Comparison of ENCODE assay signal across 9 cellular contexts in genomic region chr1:30757196-30757949, GRCh38. TPM values are rescaled to one million over a fixed set of nuclear protein-coding genes. Genes with fewer than 3 reads are reported as not detected.
DNase-seq lines count a peak whose midpoint lies in the region; ATAC-seq, FAIRE-seq and TF ChIP-seq lines count a peak whose summit lies in the region.
"Had no signal": no experiment of that assay in that cellular context is flagged by ENCODE, and none has a peak within 500 bp of the region (broad histone marks: within the 10 kb centered on the region; RNA-seq: fewer than 3 reads in every experiment).

A gene with protein sequence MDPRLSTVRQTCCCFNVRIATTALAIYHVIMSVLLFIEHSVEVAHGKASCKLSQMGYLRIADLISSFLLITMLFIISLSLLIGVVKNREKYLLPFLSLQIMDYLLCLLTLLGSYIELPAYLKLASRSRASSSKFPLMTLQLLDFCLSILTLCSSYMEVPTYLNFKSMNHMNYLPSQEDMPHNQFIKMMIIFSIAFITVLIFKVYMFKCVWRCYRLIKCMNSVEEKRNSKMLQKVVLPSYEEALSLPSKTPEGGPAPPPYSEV (minus strand): TSS chr1:30757774. CDS start chr1:30757745, 29 bp downstream.

- no peak within 1 kb of the TSS for H2AFZ ChIP-seq in HepG2 (ENCODE audit: low read length)

- CTCF ChIA-PET in HepG2 (lab: Yijun Ruan, JAX; ENCODE audit: low intra/inter-chr PET ratio, low total read pairs) = no interaction called here

- peak within 1 kb of the TSS; percentile 99 for H3K4me3 Mint-ChIP-seq in activated T-cell treated with anti-CD3 and anti-CD28 coated beads, Interleukin-2, amount 50 U/mL, for 4 hours
- no peak within 1 kb of the TSS for H3K4me3 Mint-ChIP-seq in progenitor cell of endocrine pancreas (ENCODE audit: low read depth)

- peaks cover 92% of the 10 kb centered on the region for H3K4me1 Mint-ChIP-seq in activated T-cell treated with anti-CD3 and anti-CD28 coated beads, Interleukin-2, amount 50 U/mL, for 4 hours (ENCODE audit: low read depth)
- H3K4me1 Mint-ChIP-seq in progenitor cell of endocrine pancreas (ENCODE audit: low read depth) = no peaks in the 10 kb centered on the region

- POLR2A ChIA-PET in HepG2 (lab: Yijun Ruan, JAX) = interaction anchor here (1.6 kb wide), 1 partner anchor 11 kb away, joined by 3 read pairs; no protein-coding TSS in a partner anchor

- H3K36me3 ChIP-seq in liver (ENCODE audit: control insufficient read depth in 4 of 4, insufficient read depth in 3 of 4, low read depth in 1 of 4, low read length in 3 of 4) (no peaks in the 10 kb centered on the region), HepG2 (replicated peaks in 1 of 2; ENCODE audit: control insufficient read depth in 1 of 2, insufficient read depth in 2 of 2, low read length in 2 of 2) (no peaks in the 10 kb centered on the region)
- H3K36me3 ChIP-seq: cardiac muscle cell had no signal

- H3K79me2 ChIP-seq in HepG2 (ENCODE audit: insufficient read depth, low read length) = no peaks in the 10 kb centered on the region

- peaks cover 10% of the 10 kb centered on the region for H3K36me3 Mint-ChIP-seq in activated T-cell treated with anti-CD3 and anti-CD28 coated beads, Interleukin-2, amount 50 U/mL, for 4 hours (ENCODE audit: insufficient read depth)
- no peaks in the 10 kb centered on the region for H3K36me3 Mint-ChIP-seq in progenitor cell of endocrine pancreas (ENCODE audit: insufficient read depth)

- no peaks in the 10 kb centered on the region for H3K27me3 ChIP-seq in liver (ENCODE audit: control insufficient read depth in 4 of 4, insufficient read depth in 4 of 4, low read length in 3 of 4)
- H3K27me3 ChIP-seq in HepG2 (ENCODE audit: control insufficient read depth in 1 of 2, insufficient read depth in 2 of 2, low read length in 2 of 2) = peaks cover 4 to 40% of the 10 kb centered on the region in 2 experiments; a peak in 3 of 5 replicates
- H3K27me3 ChIP-seq: cardiac muscle cell had no signal

- no peaks in the 10 kb centered on the region for H3K27me3 Mint-ChIP-seq in activated T-cell treated with anti-CD3 and anti-CD28 coated beads, Interleukin-2, amount 50 U/mL, for 4 hours (ENCODE audit: low read depth)
- peaks cover 12% of the 10 kb centered on the region for H3K27me3 Mint-ChIP-seq in progenitor cell of endocrine pancreas

- 59% methylated on average over 25 of the region's 25 CpGs for WGBS in liver
- WGBS in HepG2 (ENCODE audit: low lambda C conversion rate) = 68% methylated on average over 12 of the region's 25 CpGs

- peak within 1 kb of the TSS; percentile 14 to 45 (median 22) for H3K4me3 ChIP-seq in liver (ENCODE audit: low read depth in 1 of 3, low read length in 3 of 3)
- no peak within 1 kb of the TSS for H3K4me3 ChIP-seq in HepG2 (replicated peaks in 1 of 3; ENCODE audit: insufficient read depth in 1 of 3, low read depth in 2 of 3, low read length in 3 of 3)
- no peak within 1 kb of the TSS for H3K4me3 ChIP-seq in fibroblast of mammary gland (ENCODE audit: control insufficient read depth, low read depth, low read length)
- H3K4me3 ChIP-seq: cardiac muscle cell had no signal

- H3K9me3 Mint-ChIP-seq in activated T-cell treated with anti-CD3 and anti-CD28 coated beads, Interleukin-2, amount 50 U/mL, for 4 hours = no peaks in the 10 kb centered on the region
- no peaks in the 10 kb centered on the region for H3K9me3 Mint-ChIP-seq in progenitor cell of endocrine pancreas (ENCODE audit: low read depth)

- no peaks in the 10 kb centered on the region for H4K20me1 ChIP-seq in HepG2 (ENCODE audit: insufficient read depth, low read length)

- FAIRE-seq in HepG2 (lab: Jason Lieb, UNC) = no peak

- H3K9me3 ChIP-seq in liver (ENCODE audit: control insufficient read depth in 4 of 4, low read length in 3 of 4) = no peaks in the 10 kb centered on the region
- no peaks in the 10 kb centered on the region for H3K9me3 ChIP-seq in HepG2 (ENCODE audit: low read length)

- ATAC-seq in HepG2 = no peak
- ATAC-seq in activated T-cell treated with anti-CD3 and anti-CD28 coated beads, Interleukin-2, amount 50 U/mL, for 4 hours = peak; percentile 29 to 36
- no peak for ATAC-seq in GM21825 (IDR thresholded peaks at IDR 0.05; ENCODE audit: unreplicated experiment)

- no peak for TF ChIP-seq CTCF in liver (IDR thresholded peaks at IDR 0.05; ENCODE audit: low read depth, low read length, missing input control)
- no peak for TF ChIP-seq CTCF in HepG2 (CRISPR knock-in tag; IDR thresholded peaks at IDR 0.05)
- no peak for TF ChIP-seq CTCF in fibroblast of mammary gland (conservative IDR thresholded peaks at IDR 0.05; ENCODE audit: control insufficient read depth, insufficient read depth, low read depth, low read length)
- TF ChIP-seq CTCF in progenitor cell of endocrine pancreas (IDR thresholded peaks at IDR 0.05; ENCODE audit: unreplicated experiment) = no peak

- no peak for TF ChIP-seq POLR2A in HepG2 (IDR thresholded peaks at IDR 0.05; ENCODE audit: insufficient read depth in 1 of 2, low read depth in 2 of 2, low read length in 2 of 2)

- peak within 1 kb of the TSS; percentile 37 to 54 for H3K9ac ChIP-seq in liver (ENCODE audit: low read depth in 1 of 2, low read length in 2 of 2)
- H3K9ac ChIP-seq in HepG2 (ENCODE audit: insufficient read depth, low read depth, low read length) = no peak within 1 kb of the TSS

- in situ Hi-C loops in HepG2 (cut with HindIII; ENCODE audit: extremely low pct_ligation_motif_present, low pct_unique_long_range_greater_than_20kb) = no loop called here

- TF ChIP-seq EP300 in HepG2 (IDR thresholded peaks at IDR 0.05; ENCODE audit: low read depth in 2 of 2, low read length in 2 of 2) = no peak
- no peak for TF ChIP-seq EP300 in HepG2 (CRISPR knock-in tag; IDR thresholded peaks at IDR 0.05; ENCODE audit: borderline replicate concordance)

- intact Hi-C loops in HepG2 (cut with micrococcal nuclease; ENCODE audit: unreplicated experiment) = no loop called here

- no peak within 1 kb of the TSS for H3K4me2 ChIP-seq in HepG2 (ENCODE audit: low read depth, low read length)

- no TSS peak for BruUV-seq in HepG2 (replicated peaks; lab: Mats Ljungman, UMichigan)

- no peak for DNase-seq in HepG2 (ENCODE audit: low spot score)
- DNase-seq in activated T-cell treated with anti-CD3 and anti-CD28 coated beads, Interleukin-2, amount 50 U/mL, for 4 hours = peak; percentile 49
- DNase-seq in fibroblast of mammary gland (ENCODE audit: low read depth) = peak; percentile 68
- DNase-seq in progenitor cell of endocrine pancreas (ENCODE audit: low spot score, unreplicated experiment) = no peak
- no peak for DNase-seq in amniotic stem cell (lab: John Stamatoyannopoulos, UW)
- DNase-seq in H4 (ENCODE audit: low spot score) = no peak

- H3K4me1 ChIP-seq in liver (ENCODE audit: control insufficient read depth in 4 of 4, insufficient read depth in 4 of 4, low read length in 3 of 4) (peaks cover 0 to 7% (median 0%) of the 10 kb centered on the region in 4 donors), HepG2 (ENCODE audit: insufficient read depth, low read length) (peaks cover 18% of the 10 kb centered on the region)

- peak within 1 kb of the TSS; percentile 57 for H3K27ac Mint-ChIP-seq in progenitor cell of endocrine pancreas

- H3K27ac ChIP-seq in liver (ENCODE audit: low read depth in 1 of 2, low read length in 2 of 2) (peak within 1 kb of the TSS; percentile 76 to 77), HepG2 (ENCODE audit: extremely low read length, insufficient read depth, low read length) (no peak within 1 kb of the TSS)
- H3K27ac ChIP-seq: cardiac muscle cell had no signal

- TF ChIP-seq RAD21 in liver (IDR thresholded peaks at IDR 0.05) = no peak
- no peak for TF ChIP-seq RAD21 in HepG2 (CRISPR knock-in tag; IDR thresholded peaks at IDR 0.05)

TF ChIP-seq in liver, 16 proteins besides CTCF, POLR2A, EP300 and RAD21 (continues in another document):
- TF ChIP-seq FOXA1 (IDR thresholded peaks at IDR 0.05) (no peak), SP1 (IDR thresholded peaks at IDR 0.05) (no peak), NR2F2 (IDR thresholded peaks at IDR 0.05) (no peak)

TF ChIP-seq in HepG2, 621 proteins besides CTCF, POLR2A, EP300 and RAD21 (continues in another document):
- TF ChIP-seq MED1 (CRISPR knock-in tag; IDR thresholded peaks at IDR 0.05) (no peak), SALL2 (CRISPR knock-in tag; IDR thresholded peaks at IDR 0.05) (no peak), ZNF234 (CRISPR knock-in tag; conservative IDR thresholded peaks at IDR 0.05) (no peak), ZNF232 (CRISPR knock-in tag; IDR thresholded peaks at IDR 0.05; ENCODE audit: borderline replicate concordance) (no peak)

RNA-seq across cellular contexts. Expression of the gene that starts here (rescaled TPM):
- total RNA-seq in liver (10 to 100 TPM; 22.3 to 33.8 TPM), HepG2 (2016; rRNA removed; fragmentation: Illumina TruSeq; extraction: Trizol) (0.34 and 0.86 TPM in 2 replicates), progenitor cell of endocrine pancreas (0.20 TPM in 1 of 2 replicates, not detected in the other)
- polyA plus RNA-seq in liver (10 to 100 TPM; 18.0 to 46.2 TPM), HepG2 (2011; rRNA removed) (0.41 and 0.76 TPM in 2 replicates)
- total RNA-seq in HepG2 (2016; cell fraction: cytosol; rRNA removed; fragmentation: Illumina TruSeq; extraction: Trizol; ENCODE audit: low read depth) = 0.18 and 0.30 TPM in 2 replicates
- 0.18 and 0.45 TPM in 2 replicates for total RNA-seq in HepG2 (2016; cell fraction: insoluble cytoplasmic fraction; rRNA removed; fragmentation: Illumina TruSeq; extraction: Trizol)
- 0.48 and 0.56 TPM in 2 replicates for total RNA-seq in HepG2 (2016; cell fraction: membrane; rRNA removed; fragmentation: Illumina TruSeq; extraction: Trizol)
- 0.34 and 0.53 TPM in 2 replicates for total RNA-seq in HepG2 (2016; cell fraction: nucleus; rRNA removed; fragmentation: Illumina TruSeq; extraction: Trizol)
- polyA plus RNA-seq in HepG2 (2011; cell fraction: cytosol; rRNA removed) = 0.64 and 0.79 TPM in 2 replicates
- polyA plus RNA-seq in HepG2 (2011; cell fraction: nucleus; rRNA removed) = 0.59 and 0.61 TPM in 2 replicates
- 0.19 and 0.38 TPM in 2 replicates for polyA plus RNA-seq in HepG2 (2012)
- 0.33 and 0.38 TPM in 2 replicates for polyA plus RNA-seq in HepG2 (2016; cell fraction: cytosol; fragmentation: Illumina TruSeq; extraction: Trizol; ENCODE audit: low read depth)
- 0.57 and 0.76 TPM in 2 replicates for polyA plus RNA-seq in HepG2 (2016; cell fraction: insoluble cytoplasmic fraction; fragmentation: Illumina TruSeq; extraction: Trizol; ENCODE audit: low read depth)
- polyA plus RNA-seq in HepG2 (2016; cell fraction: membrane; fragmentation: Illumina TruSeq; extraction: Trizol; ENCODE audit: low read depth) = 0.54 and 0.79 TPM in 2 replicates
- 1.1 TPM in 2 replicates for polyA plus RNA-seq in HepG2 (2016; cell fraction: nucleus; fragmentation: Illumina TruSeq; extraction: Trizol; ENCODE audit: insufficient read depth, low read depth)
- polyA minus RNA-seq in HepG2 (2011; rRNA and poly(A)+ RNA removed; ENCODE audit: low replicate concordance) = 2.1 and 4.6 TPM in 2 replicates
- 0.59 TPM in 1 of 2 replicates, not detected in the other for polyA minus RNA-seq in HepG2 (2011; cell fraction: cytosol; rRNA and poly(A)+ RNA removed)
- polyA minus RNA-seq in HepG2 (2011; cell fraction: nucleus; rRNA and poly(A)+ RNA removed) = not detected in 2 replicates
- 10 to 100 TPM; 68.3 to 97.3 (median 86.8) TPM for total RNA-seq in activated T-cell treated with anti-CD3 and anti-CD28 coated beads, Interleukin-2, amount 50 U/mL, for 4 hours
- total RNA-seq in H4 (2014; rRNA removed; shearing (Covaris generic)) = 0.10 TPM in 1 of 2 replicates, not detected in the other

Comparison
In these comparisons a context has a peak if more than half of its experiments do, and no peak if none do; other contexts are left out.
1. RNA of the gene that starts here (total RNA-seq): 68.3 to 97.3 TPM in activated T-cell treated with anti-CD3 and anti-CD28 coated beads, Interleukin-2, amount 50 U/mL, for 4 hours and 22.3 to 33.8 TPM in liver; 0.18 to 0.86 TPM in HepG2, 0.20 TPM in progenitor cell of endocrine pancreas and 0.10 TPM in H4; every median in the first group is over 10 times any median in the second.
2. RNA of the gene that starts here (polyA plus RNA-seq): 18.0 to 46.2 TPM in liver; 0.19 to 1.1 TPM in HepG2; every median in the first group is over 4 times any median in the second.
3. H3K4me3 ChIP-seq: peak in liver (3 of 3); none in HepG2 (0 of 3) and fibroblast of mammary gland (single experiment).
4. ATAC-seq: peak in activated T-cell treated with anti-CD3 and anti-CD28 coated beads, Interleukin-2, amount 50 U/mL, for 4 hours (2 of 2); none in HepG2 (single experiment) and GM21825 (single experiment).
5. DNase-seq: peak in activated T-cell treated with anti-CD3 and anti-CD28 coated beads, Interleukin-2, amount 50 U/mL, for 4 hours (single experiment) and fibroblast of mammary gland (single experiment); none in HepG2 (single experiment), progenitor cell of endocrine pancreas (single experiment), amniotic stem cell (single experiment) and H4 (single experiment).